In the genomic region with DNA sequence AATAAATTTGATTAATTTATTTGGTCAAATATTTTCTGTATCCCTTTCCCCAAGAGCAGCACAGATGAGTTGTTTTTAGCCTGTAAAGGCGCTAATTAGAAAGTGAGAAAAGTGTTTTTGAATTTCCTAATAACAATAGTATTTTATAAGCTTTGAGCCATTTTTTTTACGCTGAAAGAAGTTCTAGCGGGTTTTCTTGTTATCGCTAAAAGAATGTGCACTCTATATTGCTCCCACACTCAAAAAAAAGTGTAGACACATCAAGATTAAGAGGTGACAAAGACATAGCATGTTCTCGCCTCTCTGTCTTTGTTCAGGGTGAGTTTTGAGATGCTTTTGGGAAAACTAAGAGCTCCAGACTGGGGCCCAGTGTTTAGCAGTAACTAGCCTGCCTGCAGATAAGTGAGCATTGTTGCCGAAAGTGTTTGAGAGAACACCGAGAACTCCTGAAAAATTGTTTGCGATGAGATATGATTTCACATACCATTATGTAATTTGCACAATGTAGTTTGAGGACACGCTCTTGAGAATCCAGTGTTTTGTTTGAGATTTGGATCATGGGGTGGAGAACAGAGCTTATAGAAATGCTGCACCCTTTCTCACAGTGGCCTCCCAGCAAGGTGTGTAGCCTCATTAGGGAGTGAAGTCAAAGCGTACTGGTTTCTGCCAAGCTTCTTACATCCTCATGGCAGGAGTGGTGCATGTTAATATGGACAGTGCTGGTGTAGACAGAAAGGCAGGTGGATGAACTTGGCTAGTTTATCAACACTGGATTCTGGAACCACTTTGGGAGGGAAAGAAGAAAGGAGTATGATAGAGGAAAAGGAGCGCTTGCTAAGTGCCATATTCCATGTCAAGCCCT, we compare ENCODE assay signal across 9 cellular contexts. TPM values are rescaled to one million over a fixed set of nuclear protein-coding genes. Genes with fewer than 3 reads are reported as not detected.
DNase-seq lines count a peak whose midpoint lies in the region; TF ChIP-seq lines count a peak whose summit lies in the region.
"Had no signal": no experiment of that assay in that cellular context is flagged by ENCODE, and none has a peak within 500 bp of the region (broad histone marks: within the 10 kb centered on the region; RNA-seq: fewer than 3 reads in every experiment).

No MANE protein-coding gene starts in this region.

- peak overlapping the region; percentile 66; the same call in 1 of the 2 replicates for H3K27ac ChIP-seq in VCaP

- no peaks in the 10 kb centered on the region for H3K9me3 ChIP-seq in HAP-1

- TF ChIP-seq CTCF in VCaP (conservative IDR thresholded peaks at IDR 0.05) (no peak), foreskin fibroblast (IDR thresholded peaks at IDR 0.05; ENCODE audit: low read depth, low read length) (no peak), retinal pigment epithelial cell (conservative IDR thresholded peaks at IDR 0.05; ENCODE audit: low read depth, low read length) (no peak)

- no peak for DNase-seq in HAP-1 (ENCODE audit: low spot score in 2 of 2)
- no peak for DNase-seq in foreskin fibroblast
- DNase-seq in retinal pigment epithelial cell (ENCODE audit: low read depth) = no peak
- DNase-seq in cerebellum (ENCODE audit: low spot score) = no peak
- DNase-seq in activated gamma-delta T cell (lab: John Stamatoyannopoulos, UW) = no peak
- DNase-seq in SIG-M5 treated with dmso at 0.1 percent for 504 hours (lab: John Stamatoyannopoulos, UW; ENCODE audit: unreplicated experiment) = no peak
- DNase-seq: effector memory CD4-positive, alpha-beta T cell; stimulated activated CD4-positive, alpha-beta T cell treated with anti-CD3 and anti-CD28 coated beads, Interleukin-4, amount 100 ng/mL, for 24 hours had no signal

- no peaks in the 10 kb centered on the region; the same call in 1 of the 2 replicates for H3K27me3 ChIP-seq in HAP-1 (ENCODE audit: low read depth)

- no peaks in the 10 kb centered on the region for H3K36me3 ChIP-seq in HAP-1 (replicated peaks)

- in situ Hi-C loops in HAP-1 (cut with MboI; ENCODE audit: low sequenced_read_pairs) = no loop called here

- H3K4me3 ChIP-seq in HAP-1 (peak overlapping the region; percentile 83), foreskin fibroblast (ENCODE audit: low read depth in 1 of 2, low read length in 2 of 2) (peak overlapping the region; percentile 73 to 89), retinal pigment epithelial cell (ENCODE audit: low read length) (peak overlapping the region; percentile 70)

- peaks cover 9% of the 10 kb centered on the region for H3K4me1 ChIP-seq in HAP-1

RNA-seq across cellular contexts. Expression of a gene that starts 1.5 kb away (rescaled TPM):
- total RNA-seq in cerebellum = 28.3 TPM
